In the genomic region with DNA sequence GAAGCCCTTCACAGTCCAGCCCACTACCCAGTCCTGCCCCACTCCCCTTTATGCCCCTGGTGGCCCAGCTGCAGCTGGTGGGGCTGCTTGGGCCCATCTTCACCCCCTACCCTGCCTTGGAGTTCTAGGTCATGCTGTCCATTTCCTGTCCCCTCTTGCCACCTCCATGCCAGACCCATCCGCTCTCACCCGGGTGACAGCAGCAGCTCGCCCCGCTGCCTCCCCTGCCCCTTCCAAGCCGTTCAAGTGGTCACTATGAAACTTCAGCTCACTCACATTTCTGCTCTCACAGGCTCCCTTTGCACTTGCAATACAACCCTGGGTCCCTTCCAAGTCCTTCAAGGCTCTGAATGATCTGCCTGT, we compare ENCODE assay signal across 17 cellular contexts. TPM values are rescaled to one million over a fixed set of nuclear protein-coding genes. Genes with fewer than 3 reads are reported as not detected.
DNase-seq lines count a peak whose midpoint lies in the region; ATAC-seq, FAIRE-seq and TF ChIP-seq lines count a peak whose summit lies in the region.
"Had no signal": no experiment of that assay in that cellular context is flagged by ENCODE, and none has a peak within 500 bp of the region (broad histone marks: within the 10 kb centered on the region; RNA-seq: fewer than 3 reads in every experiment).

No MANE protein-coding gene starts in this region.

- no peak for ATAC-seq in natural killer cell treated with Interleukin-12 subunit alpha and Interleukin-12 subunit beta and Interleukin-15 and Interleukin-18, amount 100 ng/mL, for 72 hours
- ATAC-seq in natural killer cell (no peak), T-cell (replicated peaks in 1 of 4) (no peak)
- ATAC-seq: HCT116 had no signal

- POLR2A ChIA-PET in T-cell (lab: Charles Lee) = no interaction called here

- H3K4me1 ChIP-seq in osteoblast (ENCODE audit: insufficient read depth, low read length) = no peaks in the 10 kb centered on the region

- no peaks in the 10 kb centered on the region for H3K36me3 Mint-ChIP-seq in natural killer cell treated with Interleukin-12 subunit alpha and Interleukin-12 subunit beta and Interleukin-15 and Interleukin-18, amount 100 ng/mL, for 72 hours
- H3K36me3 Mint-ChIP-seq in natural killer cell (no peaks in the 10 kb centered on the region), type B pancreatic cell (no peaks in the 10 kb centered on the region), T-cell (no peaks in the 10 kb centered on the region)

- H2AFZ ChIP-seq in osteoblast (ENCODE audit: low read length) = no peak overlapping the region

- CTCF ChIA-PET in T-cell (lab: Charles Lee) = no interaction called here

- no peak for TF ChIP-seq CTCF in natural killer cell (IDR thresholded peaks at IDR 0.05)
- no peak for TF ChIP-seq CTCF in dorsolateral prefrontal cortex (IDR thresholded peaks at IDR 0.05 in 54 of 56, conservative IDR thresholded peaks at IDR 0.05 in 2 of 56; ENCODE audit: low read depth in 1 of 56, partially characterized antibody in 56 of 56)
- no peak for TF ChIP-seq CTCF in osteoblast (IDR thresholded peaks at IDR 0.05; ENCODE audit: extremely low read depth, low read depth, low read length)
- peak; percentile 46 for TF ChIP-seq CTCF in type B pancreatic cell (conservative IDR thresholded peaks at IDR 0.05)

- no peaks in the 10 kb centered on the region for H3K9me3 ChIP-seq in osteoblast (ENCODE audit: low read depth, low read length)
- H3K9me3 ChIP-seq: BLaER1 treated with 17β-estradiol and CSF1 and Interleukin-3, amounts not matched to agents 10 nM and 100 nM had no signal

- H3K9me3 Mint-ChIP-seq in natural killer cell treated with Interleukin-12 subunit alpha and Interleukin-12 subunit beta and Interleukin-15 and Interleukin-18, amount 100 ng/mL, for 72 hours = no peaks in the 10 kb centered on the region
- H3K9me3 Mint-ChIP-seq in natural killer cell = no peaks in the 10 kb centered on the region
- no peaks in the 10 kb centered on the region for H3K9me3 Mint-ChIP-seq in type B pancreatic cell
- H3K9me3 Mint-ChIP-seq in T-cell = no peaks in the 10 kb centered on the region
- H3K9me3 Mint-ChIP-seq: CD4-positive, alpha-beta T cell had no signal

- H3K4me3 ChIP-seq in dorsolateral prefrontal cortex = no peak overlapping the region
- no peak overlapping the region for H3K4me3 ChIP-seq in osteoblast (ENCODE audit: insufficient read depth, low read length)
- H3K4me3 ChIP-seq: BLaER1 treated with 17β-estradiol and CSF1 and Interleukin-3, amounts not matched to agents 10 nM and 100 nM had no signal

- intact Hi-C loops in natural killer cell (cut with micrococcal nuclease) (no loop called here), dorsolateral prefrontal cortex (cut with DNase I) (no loop called here)

- no peak overlapping the region for H3K27ac Mint-ChIP-seq in natural killer cell treated with Interleukin-12 subunit alpha and Interleukin-12 subunit beta and Interleukin-15 and Interleukin-18, amount 100 ng/mL, for 72 hours
- H3K27ac Mint-ChIP-seq in natural killer cell (no peak overlapping the region), type B pancreatic cell (no peak overlapping the region), T-cell (no peak overlapping the region)
- H3K27ac Mint-ChIP-seq: CD4-positive, alpha-beta T cell had no signal

- H3K79me2 ChIP-seq in osteoblast (ENCODE audit: insufficient read depth, low read length) = no peaks in the 10 kb centered on the region

- H3K27me3 Mint-ChIP-seq in natural killer cell treated with Interleukin-12 subunit alpha and Interleukin-12 subunit beta and Interleukin-15 and Interleukin-18, amount 100 ng/mL, for 72 hours = peaks cover 2 to 3% of the 10 kb centered on the region in 2 donors
- peaks cover 0 to 4% of the 10 kb centered on the region in 2 donors for H3K27me3 Mint-ChIP-seq in natural killer cell (ENCODE audit: low read depth in 2 of 2)
- no peaks in the 10 kb centered on the region for H3K27me3 Mint-ChIP-seq in type B pancreatic cell
- no peaks in the 10 kb centered on the region for H3K27me3 Mint-ChIP-seq in T-cell
- H3K27me3 Mint-ChIP-seq: CD4-positive, alpha-beta T cell had no signal

- H3K27me3 ChIP-seq in dorsolateral prefrontal cortex = no peaks in the 10 kb centered on the region
- H3K27me3 ChIP-seq in osteoblast (ENCODE audit: insufficient read depth, low read length) = peaks cover 8% of the 10 kb centered on the region
- H3K27me3 ChIP-seq: BLaER1 treated with 17β-estradiol and CSF1 and Interleukin-3, amounts not matched to agents 10 nM and 100 nM had no signal

- H3K36me3 ChIP-seq in osteoblast (ENCODE audit: insufficient read depth, low read length) = no peaks in the 10 kb centered on the region
- H3K36me3 ChIP-seq: BLaER1 treated with 17β-estradiol and CSF1 and Interleukin-3, amounts not matched to agents 10 nM and 100 nM had no signal

- no peaks in the 10 kb centered on the region for H4K20me1 ChIP-seq in osteoblast (ENCODE audit: insufficient read depth, low read length)
- H4K20me1 ChIP-seq: BLaER1 treated with 17β-estradiol and CSF1 and Interleukin-3, amounts not matched to agents 10 nM and 100 nM had no signal

- no peak overlapping the region for H3K4me2 ChIP-seq in osteoblast (ENCODE audit: insufficient read depth, low read length)
- H3K4me2 ChIP-seq: BLaER1 treated with 17β-estradiol and CSF1 and Interleukin-3, amounts not matched to agents 10 nM and 100 nM had no signal

- H3K27ac ChIP-seq in dorsolateral prefrontal cortex (peak overlapping the region in 45 of 59 donors; percentile 54 to 96 (median 87)), osteoblast (ENCODE audit: low read depth, low read length) (no peak overlapping the region)
- H3K27ac ChIP-seq: BLaER1 treated with 17β-estradiol and CSF1 and Interleukin-3, amounts not matched to agents 10 nM and 100 nM had no signal

- no peak for FAIRE-seq in urothelium cell line (lab: Jason Lieb, UNC)

- H3K4me3 Mint-ChIP-seq in natural killer cell treated with Interleukin-12 subunit alpha and Interleukin-12 subunit beta and Interleukin-15 and Interleukin-18, amount 100 ng/mL, for 72 hours = no peak overlapping the region
- H3K4me3 Mint-ChIP-seq in natural killer cell = no peak overlapping the region
- no peak overlapping the region for H3K4me3 Mint-ChIP-seq in type B pancreatic cell
- H3K4me3 Mint-ChIP-seq in T-cell = no peak overlapping the region
- H3K4me3 Mint-ChIP-seq: CD4-positive, alpha-beta T cell had no signal

- DNase-seq in natural killer cell treated with Interleukin-12 subunit alpha and Interleukin-12 subunit beta and Interleukin-15 and Interleukin-18, amount 100 ng/mL, for 72 hours (ENCODE audit: low spot score) = peak; percentile 38
- no peak for DNase-seq in natural killer cell
- DNase-seq in dorsolateral prefrontal cortex = peak in 2 of 10 donors; percentile 18 to 37
- DNase-seq in osteoblast (ENCODE audit: insufficient read length, low spot score, missing footprints) = peak; percentile 32
- DNase-seq in type B pancreatic cell (ENCODE audit: extremely low spot score, unreplicated experiment) = no peak
- DNase-seq in T-cell = no peak
- no peak for DNase-seq in urothelium cell line (ENCODE audit: low spot score)
- no peak for DNase-seq in NCI-H345 treated with DMSO at 0.1 percent for 48 hours (lab: John Stamatoyannopoulos, UW; ENCODE audit: unreplicated experiment)
- DNase-seq: ACHN; Calu3; CD4-positive, alpha-beta T cell; DMS 273 treated with DMSO at 0.1 percent for 48 hours had no signal

- no peaks in the 10 kb centered on the region for H3K4me1 Mint-ChIP-seq in natural killer cell treated with Interleukin-12 subunit alpha and Interleukin-12 subunit beta and Interleukin-15 and Interleukin-18, amount 100 ng/mL, for 72 hours (ENCODE audit: low read depth in 2 of 2)
- H3K4me1 Mint-ChIP-seq in natural killer cell (no peaks in the 10 kb centered on the region), type B pancreatic cell (ENCODE audit: unreplicated experiment) (no peaks in the 10 kb centered on the region), T-cell (no peaks in the 10 kb centered on the region)

RNA-seq across cellular contexts. Expression of gene MYH7B, which starts 16.2 kb away (rescaled TPM):
- under 1 TPM in 1 of 2 donors, not detected in 1; 0.19 TPM for total RNA-seq in natural killer cell treated with Interleukin-12 subunit alpha and Interleukin-12 subunit beta and Interleukin-15 and Interleukin-18, amount 100 ng/mL, for 72 hours
- total RNA-seq in natural killer cell (1 to 10 TPM in 1 of 3 donors, under 1 TPM in 2; 0.18 to 1.0 (median 0.21) TPM), dorsolateral prefrontal cortex (10 to 100 TPM in 118 of 120 experiments, 1 to 10 TPM in 2; 8.0 to 38.2 (median 21.1) TPM), osteoblast (0.29 and 0.36 TPM in 2 replicates), type B pancreatic cell (ENCODE audit: low replicate concordance) (0.50 and 1.2 TPM in 2 replicates), T-cell (under 1 TPM; 0.48 to 0.76 (median 0.67) TPM)
- total RNA-seq: A172, Daoy, H4 had no signal

RNA-seq across cellular contexts. Expression of gene GSS, which starts 16.2 kb away (rescaled TPM):
- total RNA-seq in natural killer cell treated with Interleukin-12 subunit alpha and Interleukin-12 subunit beta and Interleukin-15 and Interleukin-18, amount 100 ng/mL, for 72 hours = 10 to 100 TPM; 53.3 to 71.3 TPM
- 10 to 100 TPM; 27.4 to 35.4 (median 30.3) TPM for total RNA-seq in natural killer cell
- 10 to 100 TPM; 16.3 to 49.2 (median 35.7) TPM for total RNA-seq in dorsolateral prefrontal cortex
- 54.6 and 58.3 TPM in 2 replicates for total RNA-seq in osteoblast
- 43.3 and 66.4 TPM in 2 replicates for total RNA-seq in type B pancreatic cell (ENCODE audit: low replicate concordance)
- 10 to 100 TPM; 29.4 to 45.9 (median 42.3) TPM for total RNA-seq in T-cell

Comparison
In these comparisons a context has a peak if more than half of its experiments do, and no peak if none do; other contexts are left out.
1. DNase-seq: peak in natural killer cell treated with Interleukin-12 subunit alpha and Interleukin-12 subunit beta and Interleukin-15 and Interleukin-18, amount 100 ng/mL, for 72 hours (single experiment) and osteoblast (single experiment); none in natural killer cell (single experiment), type B pancreatic cell (single experiment), T-cell (0 of 34), urothelium cell line (single experiment) and NCI-H345 treated with DMSO at 0.1 percent for 48 hours (single experiment).